18 cellular contexts compared by ENCODE assay signal in genomic region chr3:181716916-181717315, GRCh38.
A peak's percentile ranks its signal among the peaks of the same experiment; 100 is the strongest.
DNase-seq lines count a peak whose midpoint lies in the region; ATAC-seq lines count a peak whose summit lies in the region.
"Had no signal": no experiment of that assay in that cellular context is flagged by ENCODE, and none has a peak within 500 bp of the region (broad histone marks: within the 10 kb centered on the region; RNA-seq: fewer than 3 reads in every experiment).

No MANE protein-coding gene starts in this region.

- ATAC-seq in GM18502 (IDR thresholded peaks at IDR 0.05; ENCODE audit: poor library complexity, unreplicated experiment), result no peak
- ATAC-seq in HG02759 (IDR thresholded peaks at IDR 0.05; ENCODE audit: unreplicated experiment), result no peak
- ATAC-seq: naive thymus-derived CD4-positive, alpha-beta T cell; Right ventricle myocardium inferior; stimulated activated effector memory CD8-positive, alpha-beta T cell treated with anti-CD3 and anti-CD28 coated beads, Interleukin-12 subunit alpha, Interleukin-12 subunit beta, amount 100 ng/mL, for 72 hours had no signal

- peaks cover 55% of the 10 kb centered on the region for H3K36me3 ChIP-seq in iPS-20b (ENCODE audit: insufficient read depth, low read depth, low read length)
- H3K36me3 ChIP-seq: adrenal gland, upper lobe of left lung had no signal

- H3K9ac ChIP-seq in iPS-20b (ENCODE audit: low read depth, low read length), result peak overlapping the region; percentile 93

- peak overlapping the region; percentile 96 for H3K4me3 ChIP-seq in iPS-20b (ENCODE audit: low read length)
- H3K4me3 ChIP-seq: adrenal gland, upper lobe of left lung had no signal

- H3K4me1 ChIP-seq in iPS-20b (ENCODE audit: insufficient read depth, low read length), result peaks cover 40% of the 10 kb centered on the region

- H3K4me3 Mint-ChIP-seq in activated T-cell treated with anti-CD3 and anti-CD28 coated beads, Interleukin-2, amount 50 U/mL, for 24 hours, result no peak overlapping the region
- H3K4me3 Mint-ChIP-seq: CD4-positive, alpha-beta memory T cell; naive thymus-derived CD4-positive, alpha-beta T cell; stimulated activated effector memory CD8-positive, alpha-beta T cell treated with anti-CD3 and anti-CD28 coated beads, Interleukin-12 subunit alpha, Interleukin-12 subunit beta, amount 100 ng/mL, for 72 hours had no signal

- H3K4me1 Mint-ChIP-seq in activated T-cell treated with anti-CD3 and anti-CD28 coated beads, Interleukin-2, amount 50 U/mL, for 24 hours (ENCODE audit: low read depth), result peaks cover 7% of the 10 kb centered on the region
- H3K4me1 Mint-ChIP-seq: stimulated activated effector memory CD8-positive, alpha-beta T cell treated with anti-CD3 and anti-CD28 coated beads, Interleukin-12 subunit alpha, Interleukin-12 subunit beta, amount 100 ng/mL, for 72 hours had no signal

- no peak overlapping the region for H3K27ac Mint-ChIP-seq in activated T-cell treated with anti-CD3 and anti-CD28 coated beads, Interleukin-2, amount 50 U/mL, for 24 hours
- H3K27ac Mint-ChIP-seq: CD4-positive, alpha-beta memory T cell; naive thymus-derived CD4-positive, alpha-beta T cell; stimulated activated effector memory CD8-positive, alpha-beta T cell treated with anti-CD3 and anti-CD28 coated beads, Interleukin-12 subunit alpha, Interleukin-12 subunit beta, amount 100 ng/mL, for 72 hours had no signal

- H3K9me3 Mint-ChIP-seq in activated T-cell treated with anti-CD3 and anti-CD28 coated beads, Interleukin-2, amount 50 U/mL, for 24 hours, result peaks cover 9% of the 10 kb centered on the region

- no peaks in the 10 kb centered on the region for H3K36me3 Mint-ChIP-seq in activated T-cell treated with anti-CD3 and anti-CD28 coated beads, Interleukin-2, amount 50 U/mL, for 24 hours (ENCODE audit: low read depth)
- H3K36me3 Mint-ChIP-seq: stimulated activated effector memory CD8-positive, alpha-beta T cell treated with anti-CD3 and anti-CD28 coated beads, Interleukin-12 subunit alpha, Interleukin-12 subunit beta, amount 100 ng/mL, for 72 hours had no signal

- peaks cover 96% of the 10 kb centered on the region for H3K27me3 Mint-ChIP-seq in activated T-cell treated with anti-CD3 and anti-CD28 coated beads, Interleukin-2, amount 50 U/mL, for 24 hours

- H3K27me3 ChIP-seq in iPS-20b (ENCODE audit: insufficient read depth, low read length), result no peaks in the 10 kb centered on the region

- H3K9me3 ChIP-seq in iPS-20b (ENCODE audit: insufficient read depth, low read depth, low read length), result no peaks in the 10 kb centered on the region
- H3K9me3 ChIP-seq: adrenal gland had no signal

- DNase-seq in NCI-H2081 (lab: John Stamatoyannopoulos, UW) (peak; percentile 56 to 62), NCI-H2081 treated with DMSO at 0.1 percent for 48 hours (lab: John Stamatoyannopoulos, UW) (no peak), astrocyte of the hippocampus (ENCODE audit: low read depth, low spot score) (peak; percentile 84), NCI-H2227 treated with DMSO at 0.1 percent for 48 hours (lab: John Stamatoyannopoulos, UW) (no peak)
- DNase-seq in activated T-cell treated with anti-CD3 and anti-CD28 coated beads, Interleukin-2, amount 50 U/mL, for 24 hours, result no peak
- DNase-seq: activated CD4-positive, CD25-positive, alpha-beta regulatory T cell; adrenal gland; CD4-positive, alpha-beta memory T cell; naive thymus-derived CD4-positive, alpha-beta T cell; NCI-H2107; NCI-H82; T-helper 2 cell; upper lobe of left lung had no signal

- peak overlapping the region; percentile 74 for H3K27ac ChIP-seq in iPS-20b (ENCODE audit: low read length)
- H3K27ac ChIP-seq: adrenal gland, upper lobe of left lung had no signal

Comparison
In these comparisons a context has a peak if more than half of its experiments do, and no peak if none do; other contexts are left out.
1. DNase-seq: peak in NCI-H2081 (2 of 2) and astrocyte of the hippocampus (single experiment); none in NCI-H2081 treated with DMSO at 0.1 percent for 48 hours (single experiment), activated T-cell treated with anti-CD3 and anti-CD28 coated beads, Interleukin-2, amount 50 U/mL, for 24 hours (single experiment) and NCI-H2227 treated with DMSO at 0.1 percent for 48 hours (single experiment).